In genomic region chr1:1353389-1354151, GRCh38 we compare ENCODE assay signal across 13 cellular contexts. TPM values are rescaled to one million over a fixed set of nuclear protein-coding genes. Genes with fewer than 3 reads are reported as not detected.
DNase-seq lines count a peak whose midpoint lies in the region; ATAC-seq, FAIRE-seq and TF ChIP-seq lines count a peak whose summit lies in the region.
"Had no signal": no experiment of that assay in that cellular context is flagged by ENCODE, and none has a peak within 500 bp of the region (broad histone marks: within the 10 kb centered on the region; RNA-seq: fewer than 3 reads in every experiment).

No MANE protein-coding gene starts in this region.

- DNase-seq in HepG2 (ENCODE audit: low spot score) = no peak
- no peak for DNase-seq in right lobe of liver
- DNase-seq in Panc1 (ENCODE audit: low read depth, low spot score) = no peak
- DNase-seq in left kidney (ENCODE audit: low read depth, low spot score) = peak; percentile 82
- no peak for DNase-seq in transverse colon
- no peak for DNase-seq in epidermal melanocyte (ENCODE audit: insufficient read length, low spot score)
- DNase-seq: activated CD4-positive, alpha-beta T cell treated with anti-CD3 and anti-CD28 coated beads, Interleukin-2, amount 50 U/mL, for 48 hours; activated naive CD8-positive, alpha-beta T cell treated with anti-CD3 and anti-CD28 coated beads, Interleukin-2, amount 10 ng/mL, durations not matched to agents 7 days and 5 days; dorsolateral prefrontal cortex; heart left ventricle; NCI-H2227 treated with DMSO at 0.1 percent for 48 hours had no signal

- POLR2A ChIA-PET in HepG2 (lab: Yijun Ruan, JAX) (no interaction called here), Panc1 (lab: Charles Lee) (no interaction called here)

- ATAC-seq in HepG2 (no peak), right lobe of liver (no peak), Panc1 (peak; percentile 7), HG02884 (IDR thresholded peaks at IDR 0.05; ENCODE audit: unreplicated experiment) (no peak), HG03139 (IDR thresholded peaks at IDR 0.05; ENCODE audit: unreplicated experiment) (no peak)
- ATAC-seq: heart left ventricle had no signal

- peaks cover 6% of the 10 kb centered on the region for H3K79me2 ChIP-seq in HepG2 (ENCODE audit: insufficient read depth, low read length)

- no peak for FAIRE-seq in HepG2 (lab: Jason Lieb, UNC)

- TF ChIP-seq EP300 in HepG2 (IDR thresholded peaks at IDR 0.05; ENCODE audit: low read depth in 2 of 2, low read length in 2 of 2) (no peak), HepG2 (CRISPR knock-in tag; IDR thresholded peaks at IDR 0.05; ENCODE audit: borderline replicate concordance) (no peak), transverse colon (IDR thresholded peaks at IDR 0.05; ENCODE audit: low read depth) (no peak)

- no peak for TF ChIP-seq CTCF in HepG2 (CRISPR knock-in tag; IDR thresholded peaks at IDR 0.05)
- no peak for TF ChIP-seq CTCF in right lobe of liver (IDR thresholded peaks at IDR 0.05)
- no peak for TF ChIP-seq CTCF in Panc1 (IDR thresholded peaks at IDR 0.05)
- no peak for TF ChIP-seq CTCF in transverse colon (IDR thresholded peaks at IDR 0.05)

- BruUV-seq in HepG2 (replicated peaks; lab: Mats Ljungman, UMichigan) (no TSS peak), Panc1 (replicated peaks; lab: Mats Ljungman, UMichigan) (TSS peak; percentile 68)

- H3K36me3 ChIP-seq in HepG2 (replicated peaks in 1 of 2; ENCODE audit: control insufficient read depth in 1 of 2, insufficient read depth in 2 of 2, low read length in 2 of 2) (no peaks in the 10 kb centered on the region), right lobe of liver (no peaks in the 10 kb centered on the region), Panc1 (ENCODE audit: control insufficient read depth, insufficient read depth, low read length) (no peaks in the 10 kb centered on the region), transverse colon (no peaks in the 10 kb centered on the region)

- intact Hi-C loops in HepG2 (cut with micrococcal nuclease; ENCODE audit: unreplicated experiment) (no loop called here), right lobe of liver (cut with DNase I) (no loop called here), Panc1 (cut with micrococcal nuclease; ENCODE audit: unreplicated experiment) (no loop called here), transverse colon (cut with DNase I; ENCODE audit: low total_unique reads) (no loop called here)

- H3K4me1 ChIP-seq in HepG2 (ENCODE audit: insufficient read depth, low read length) = peaks cover 33% of the 10 kb centered on the region
- no peaks in the 10 kb centered on the region for H3K4me1 ChIP-seq in right lobe of liver
- peaks cover 48% of the 10 kb centered on the region for H3K4me1 ChIP-seq in Panc1 (ENCODE audit: control insufficient read depth, insufficient read depth, low read length)
- H3K4me1 ChIP-seq in transverse colon = peaks cover 21 to 47% (median 39%) of the 10 kb centered on the region in 4 donors

- H4K20me1 ChIP-seq in HepG2 (ENCODE audit: insufficient read depth, low read length) = no peaks in the 10 kb centered on the region

- TF ChIP-seq POLR2A in HepG2 (IDR thresholded peaks at IDR 0.05; ENCODE audit: insufficient read depth in 1 of 2, low read depth in 2 of 2, low read length in 2 of 2) (no peak), right lobe of liver (IDR thresholded peaks at IDR 0.05) (no peak), transverse colon (IDR thresholded peaks at IDR 0.05) (no peak)

- no peak overlapping the region for H3K27ac ChIP-seq in HepG2 (ENCODE audit: extremely low read length, insufficient read depth, low read length)
- no peak overlapping the region for H3K27ac ChIP-seq in right lobe of liver
- peak overlapping the region; percentile 85 for H3K27ac ChIP-seq in Panc1 (ENCODE audit: low read length)
- peak overlapping the region in 1 of 4 donors; percentile 68 for H3K27ac ChIP-seq in transverse colon

- H3K9ac ChIP-seq in HepG2 (ENCODE audit: insufficient read depth, low read depth, low read length) = no peak overlapping the region

- in situ Hi-C loops in HepG2 (cut with HindIII; ENCODE audit: extremely low pct_ligation_motif_present, low pct_unique_long_range_greater_than_20kb) = no loop called here
- in situ Hi-C loops in Panc1 (cut with HindIII; ENCODE audit: low pct_unique_long_range_greater_than_20kb, low sequenced_read_pairs) = no loop called here
- in situ Hi-C loops in transverse colon (cut with MboI; ENCODE audit: low pct_ligation_motif_present in 1 of 4, low pct_unique_long_range_greater_than_20kb in 1 of 4, low sequenced_read_pairs in 3 of 4) = no loop called here

- H3K27me3 ChIP-seq in HepG2 (ENCODE audit: control insufficient read depth in 1 of 2, insufficient read depth in 2 of 2, low read length in 2 of 2) = no peaks in the 10 kb centered on the region
- peaks cover 0 to 5% of the 10 kb centered on the region in 2 donors for H3K27me3 ChIP-seq in right lobe of liver
- H3K27me3 ChIP-seq in Panc1 (ENCODE audit: control insufficient read depth, insufficient read depth, low read length) = no peaks in the 10 kb centered on the region
- peaks cover 54% of the 10 kb centered on the region for H3K27me3 ChIP-seq in transverse colon

- no peak for TF ChIP-seq RAD21 in HepG2 (CRISPR knock-in tag; IDR thresholded peaks at IDR 0.05)

- no peak overlapping the region for H2AFZ ChIP-seq in HepG2 (ENCODE audit: low read length)

- 83% methylated on average over 13 of the region's 28 CpGs for WGBS in HepG2 (ENCODE audit: low lambda C conversion rate)
- 18% methylated on average over 9 of the region's 28 CpGs for WGBS in right lobe of liver (ENCODE audit: insufficient coverage, low coverage, low lambda C conversion rate, missing lambda C conversion rate)
- 30% methylated on average over 2 of the region's 28 CpGs; no CpG with 5 or more reads in 1 of the 2 donors for WGBS in transverse colon (ENCODE audit: low coverage in 1 of 2), 2 donors

- CTCF ChIA-PET in HepG2 (lab: Yijun Ruan, JAX; ENCODE audit: low intra/inter-chr PET ratio, low total read pairs) (no interaction called here), Panc1 (lab: Charles Lee) (no interaction called here)

- no peak overlapping the region for H3K4me3 ChIP-seq in HepG2 (replicated peaks in 1 of 3; ENCODE audit: insufficient read depth in 1 of 3, low read depth in 2 of 3, low read length in 3 of 3)
- H3K4me3 ChIP-seq in right lobe of liver = no peak overlapping the region
- H3K4me3 ChIP-seq in Panc1 (ENCODE audit: low read depth in 2 of 2, low read length in 2 of 2) = no peak overlapping the region
- no peak overlapping the region for H3K4me3 ChIP-seq in transverse colon

- no peak overlapping the region for H3K4me2 ChIP-seq in HepG2 (ENCODE audit: low read depth, low read length)

- no peaks in the 10 kb centered on the region for H3K9me3 ChIP-seq in HepG2 (ENCODE audit: low read length)
- H3K9me3 ChIP-seq in right lobe of liver = no peaks in the 10 kb centered on the region
- no peaks in the 10 kb centered on the region for H3K9me3 ChIP-seq in Panc1 (ENCODE audit: control insufficient read depth, insufficient read depth, low read depth, low read length)
- H3K9me3 ChIP-seq in transverse colon = no peaks in the 10 kb centered on the region
- H3K9me3 ChIP-seq: heart left ventricle had no signal

RNA-seq across cellular contexts. Expression of gene DVL1, which starts 4.4 kb away (rescaled TPM):
- total RNA-seq in HepG2 (2016; rRNA removed; fragmentation: Illumina TruSeq; extraction: Trizol) (42.8 and 60.4 TPM in 2 replicates), right lobe of liver (10 to 100 TPM; 32.7 to 54.6 (median 41.2) TPM), Panc1 (2021; ENCODE audit: unreplicated experiment) (144 TPM), transverse colon (100 to 1,000 TPM; 103 to 182 (median 115) TPM)
- total RNA-seq in HepG2 (2016; cell fraction: cytosol; rRNA removed; fragmentation: Illumina TruSeq; extraction: Trizol; ENCODE audit: low read depth) = 36.3 and 41.3 TPM in 2 replicates
- total RNA-seq in HepG2 (2016; cell fraction: insoluble cytoplasmic fraction; rRNA removed; fragmentation: Illumina TruSeq; extraction: Trizol) = 36.7 and 61.0 TPM in 2 replicates
- 84.2 and 90.2 TPM in 2 replicates for total RNA-seq in HepG2 (2016; cell fraction: membrane; rRNA removed; fragmentation: Illumina TruSeq; extraction: Trizol)
- total RNA-seq in HepG2 (2016; cell fraction: nucleus; rRNA removed; fragmentation: Illumina TruSeq; extraction: Trizol) = 38.1 and 46.4 TPM in 2 replicates
- polyA plus RNA-seq in HepG2 (2011; rRNA removed) = 30.8 and 49.5 TPM in 2 replicates
- 25.9 and 50.1 TPM in 2 replicates for polyA plus RNA-seq in HepG2 (2011; cell fraction: cytosol; rRNA removed)
- polyA plus RNA-seq in HepG2 (2011; cell fraction: nucleus; rRNA removed) = 153 and 204 TPM in 2 replicates
- 29.7 and 38.8 TPM in 2 replicates for polyA plus RNA-seq in HepG2 (2012)
- 26.3 and 31.1 TPM in 2 replicates for polyA plus RNA-seq in HepG2 (2016; cell fraction: cytosol; fragmentation: Illumina TruSeq; extraction: Trizol; ENCODE audit: low read depth)
- 34.3 and 36.1 TPM in 2 replicates for polyA plus RNA-seq in HepG2 (2016; cell fraction: insoluble cytoplasmic fraction; fragmentation: Illumina TruSeq; extraction: Trizol; ENCODE audit: low read depth)
- polyA plus RNA-seq in HepG2 (2016; cell fraction: membrane; fragmentation: Illumina TruSeq; extraction: Trizol; ENCODE audit: low read depth) = 54.8 and 63.5 TPM in 2 replicates
- 84.5 and 84.8 TPM in 2 replicates for polyA plus RNA-seq in HepG2 (2016; cell fraction: nucleus; fragmentation: Illumina TruSeq; extraction: Trizol; ENCODE audit: insufficient read depth, low read depth)
- polyA minus RNA-seq in HepG2 (2011; rRNA and poly(A)+ RNA removed; ENCODE audit: low replicate concordance) = 41.6 and 83.7 TPM in 2 replicates
- 26.2 and 33.4 TPM in 2 replicates for polyA minus RNA-seq in HepG2 (2011; cell fraction: cytosol; rRNA and poly(A)+ RNA removed)
- 27.6 and 29.8 TPM in 2 replicates for polyA minus RNA-seq in HepG2 (2011; cell fraction: nucleus; rRNA and poly(A)+ RNA removed)
- polyA plus RNA-seq in Panc1 (2012; ENCODE audit: insufficient read length) = 221 TPM

RNA-seq across cellular contexts. Expression of gene MXRA8, which starts 4.8 kb away (rescaled TPM):
- total RNA-seq in HepG2 (2016; rRNA removed; fragmentation: Illumina TruSeq; extraction: Trizol) (5.4 and 19.8 TPM in 2 replicates), right lobe of liver (10 to 100 TPM in 2 of 6 experiments, 1 to 10 TPM in 4; 2.2 to 11.9 (median 3.3) TPM), Panc1 (2021; ENCODE audit: unreplicated experiment) (96.0 TPM), transverse colon (100 to 1,000 TPM in 1 of 4 donors, 10 to 100 TPM in 3; 31.1 to 145 (median 57.1) TPM)
- 4.4 and 6.1 TPM in 2 replicates for total RNA-seq in HepG2 (2016; cell fraction: cytosol; rRNA removed; fragmentation: Illumina TruSeq; extraction: Trizol; ENCODE audit: low read depth)
- 5.2 and 18.5 TPM in 2 replicates for total RNA-seq in HepG2 (2016; cell fraction: insoluble cytoplasmic fraction; rRNA removed; fragmentation: Illumina TruSeq; extraction: Trizol)
- 9.0 and 10.5 TPM in 2 replicates for total RNA-seq in HepG2 (2016; cell fraction: membrane; rRNA removed; fragmentation: Illumina TruSeq; extraction: Trizol)
- 15.6 and 22.5 TPM in 2 replicates for total RNA-seq in HepG2 (2016; cell fraction: nucleus; rRNA removed; fragmentation: Illumina TruSeq; extraction: Trizol)
- polyA plus RNA-seq in HepG2 (2011; rRNA removed) = 44.8 and 71.0 TPM in 2 replicates
- 35.7 and 49.1 TPM in 2 replicates for polyA plus RNA-seq in HepG2 (2011; cell fraction: cytosol; rRNA removed)
- polyA plus RNA-seq in HepG2 (2011; cell fraction: nucleus; rRNA removed) = 279 and 296 TPM in 2 replicates
- polyA plus RNA-seq in HepG2 (2012) = 22.6 and 42.3 TPM in 2 replicates
- polyA plus RNA-seq in HepG2 (2016; cell fraction: cytosol; fragmentation: Illumina TruSeq; extraction: Trizol; ENCODE audit: low read depth) = 4.9 and 5.3 TPM in 2 replicates
- 6.0 and 9.7 TPM in 2 replicates for polyA plus RNA-seq in HepG2 (2016; cell fraction: insoluble cytoplasmic fraction; fragmentation: Illumina TruSeq; extraction: Trizol; ENCODE audit: low read depth)
- polyA plus RNA-seq in HepG2 (2016; cell fraction: membrane; fragmentation: Illumina TruSeq; extraction: Trizol; ENCODE audit: low read depth) = 10.7 and 11.1 TPM in 2 replicates
- 56.0 and 64.0 TPM in 2 replicates for polyA plus RNA-seq in HepG2 (2016; cell fraction: nucleus; fragmentation: Illumina TruSeq; extraction: Trizol; ENCODE audit: insufficient read depth, low read depth)
- polyA minus RNA-seq in HepG2 (2011; rRNA and poly(A)+ RNA removed; ENCODE audit: low replicate concordance) = 0.26 and 46.5 TPM in 2 replicates
- 16.7 and 21.9 TPM in 2 replicates for polyA minus RNA-seq in HepG2 (2011; cell fraction: cytosol; rRNA and poly(A)+ RNA removed)
- polyA minus RNA-seq in HepG2 (2011; cell fraction: nucleus; rRNA and poly(A)+ RNA removed) = 11.8 and 16.9 TPM in 2 replicates
- 202 TPM for polyA plus RNA-seq in Panc1 (2012; ENCODE audit: insufficient read length)

RNA-seq across cellular contexts. Expression of gene AURKAIP1, which starts 21.4 kb away (rescaled TPM):
- total RNA-seq in HepG2 (2016; rRNA removed; fragmentation: Illumina TruSeq; extraction: Trizol) (161 and 175 TPM in 2 replicates), right lobe of liver (100 to 1,000 TPM in 3 of 6 experiments, 10 to 100 TPM in 3; 70.0 to 140 (median 104) TPM), Panc1 (2021; ENCODE audit: unreplicated experiment) (335 TPM), transverse colon (100 to 1,000 TPM; 110 to 197 (median 167) TPM)
- 241 and 331 TPM in 2 replicates for total RNA-seq in HepG2 (2016; cell fraction: cytosol; rRNA removed; fragmentation: Illumina TruSeq; extraction: Trizol; ENCODE audit: low read depth)
- 166 and 180 TPM in 2 replicates for total RNA-seq in HepG2 (2016; cell fraction: insoluble cytoplasmic fraction; rRNA removed; fragmentation: Illumina TruSeq; extraction: Trizol)
- 203 and 269 TPM in 2 replicates for total RNA-seq in HepG2 (2016; cell fraction: membrane; rRNA removed; fragmentation: Illumina TruSeq; extraction: Trizol)
- total RNA-seq in HepG2 (2016; cell fraction: nucleus; rRNA removed; fragmentation: Illumina TruSeq; extraction: Trizol) = 65.3 and 65.7 TPM in 2 replicates
- polyA plus RNA-seq in HepG2 (2011; rRNA removed) = 64.6 and 69.5 TPM in 2 replicates
- polyA plus RNA-seq in HepG2 (2011; cell fraction: cytosol; rRNA removed) = 51.1 and 98.6 TPM in 2 replicates
- polyA plus RNA-seq in HepG2 (2011; cell fraction: nucleus; rRNA removed) = 63.9 and 74.1 TPM in 2 replicates
- polyA plus RNA-seq in HepG2 (2012) = 48.0 and 50.3 TPM in 2 replicates
- 247 and 325 TPM in 2 replicates for polyA plus RNA-seq in HepG2 (2016; cell fraction: cytosol; fragmentation: Illumina TruSeq; extraction: Trizol; ENCODE audit: low read depth)
- 159 and 164 TPM in 2 replicates for polyA plus RNA-seq in HepG2 (2016; cell fraction: insoluble cytoplasmic fraction; fragmentation: Illumina TruSeq; extraction: Trizol; ENCODE audit: low read depth)
- 168 and 213 TPM in 2 replicates for polyA plus RNA-seq in HepG2 (2016; cell fraction: membrane; fragmentation: Illumina TruSeq; extraction: Trizol; ENCODE audit: low read depth)
- polyA plus RNA-seq in HepG2 (2016; cell fraction: nucleus; fragmentation: Illumina TruSeq; extraction: Trizol; ENCODE audit: insufficient read depth, low read depth) = 120 TPM in 2 replicates
- 15.2 and 21.3 TPM in 2 replicates for polyA minus RNA-seq in HepG2 (2011; rRNA and poly(A)+ RNA removed; ENCODE audit: low replicate concordance)
- polyA minus RNA-seq in HepG2 (2011; cell fraction: cytosol; rRNA and poly(A)+ RNA removed) = 17.7 and 18.0 TPM in 2 replicates
- 11.1 and 11.9 TPM in 2 replicates for polyA minus RNA-seq in HepG2 (2011; cell fraction: nucleus; rRNA and poly(A)+ RNA removed)
- polyA plus RNA-seq in Panc1 (2012; ENCODE audit: insufficient read length) = 354 TPM

RNA-seq across cellular contexts. Expression of gene TAS1R3, which starts 22.5 kb away (rescaled TPM):
- total RNA-seq in HepG2 (2016; rRNA removed; fragmentation: Illumina TruSeq; extraction: Trizol) = 0.15 TPM in 1 of 2 replicates, not detected in the other
- total RNA-seq in HepG2 (2016; cell fraction: cytosol; rRNA removed; fragmentation: Illumina TruSeq; extraction: Trizol; ENCODE audit: low read depth) = not detected in 2 replicates
- 0.13 TPM in 1 of 2 replicates, not detected in the other for total RNA-seq in HepG2 (2016; cell fraction: insoluble cytoplasmic fraction; rRNA removed; fragmentation: Illumina TruSeq; extraction: Trizol)
- total RNA-seq in HepG2 (2016; cell fraction: membrane; rRNA removed; fragmentation: Illumina TruSeq; extraction: Trizol) = not detected in 2 replicates
- total RNA-seq in HepG2 (2016; cell fraction: nucleus; rRNA removed; fragmentation: Illumina TruSeq; extraction: Trizol) = 0.12 and 0.25 TPM in 2 replicates
- 0.13 and 0.20 TPM in 2 replicates for polyA plus RNA-seq in HepG2 (2011; rRNA removed)
- 0.13 and 0.21 TPM in 2 replicates for polyA plus RNA-seq in HepG2 (2011; cell fraction: cytosol; rRNA removed)
- polyA plus RNA-seq in HepG2 (2011; cell fraction: nucleus; rRNA removed) = 1.5 and 2.4 TPM in 2 replicates
- 0.17 TPM in 2 replicates for polyA plus RNA-seq in HepG2 (2012)
- not detected in 2 replicates for polyA plus RNA-seq in HepG2 (2016; cell fraction: cytosol; fragmentation: Illumina TruSeq; extraction: Trizol; ENCODE audit: low read depth)
- not detected in 2 replicates for polyA plus RNA-seq in HepG2 (2016; cell fraction: insoluble cytoplasmic fraction; fragmentation: Illumina TruSeq; extraction: Trizol; ENCODE audit: low read depth)
- polyA plus RNA-seq in HepG2 (2016; cell fraction: membrane; fragmentation: Illumina TruSeq; extraction: Trizol; ENCODE audit: low read depth) = 0.07 TPM in 1 of 2 replicates, not detected in the other
- polyA plus RNA-seq in HepG2 (2016; cell fraction: nucleus; fragmentation: Illumina TruSeq; extraction: Trizol; ENCODE audit: insufficient read depth, low read depth) = 0.25 and 0.30 TPM in 2 replicates
- polyA minus RNA-seq in HepG2 (2011; rRNA and poly(A)+ RNA removed; ENCODE audit: low replicate concordance) = 1.2 TPM in 2 replicates
- polyA minus RNA-seq in HepG2 (2011; cell fraction: cytosol; rRNA and poly(A)+ RNA removed) = 0.20 and 0.26 TPM in 2 replicates
- polyA minus RNA-seq in HepG2 (2011; cell fraction: nucleus; rRNA and poly(A)+ RNA removed) = 0.64 and 0.75 TPM in 2 replicates
- 1 to 10 TPM in 2 of 6 experiments, under 1 TPM in 4; 0.10 to 2.7 (median 0.33) TPM for total RNA-seq in right lobe of liver
- total RNA-seq in Panc1 (2021; ENCODE audit: unreplicated experiment) = 0.31 TPM
- 0.55 TPM for polyA plus RNA-seq in Panc1 (2012; ENCODE audit: insufficient read length)
- total RNA-seq in transverse colon = 1 to 10 TPM in 2 of 4 donors, under 1 TPM in 1, not detected in 1; 0.40 to 2.0 (median 1.9) TPM

RNA-seq across cellular contexts. Expression of gene CPTP, which starts 29.0 kb away (rescaled TPM):
- total RNA-seq in HepG2 (2016; rRNA removed; fragmentation: Illumina TruSeq; extraction: Trizol) = 7.2 and 9.3 TPM in 2 replicates
- 6.9 and 8.7 TPM in 2 replicates for total RNA-seq in HepG2 (2016; cell fraction: cytosol; rRNA removed; fragmentation: Illumina TruSeq; extraction: Trizol; ENCODE audit: low read depth)
- 6.2 and 9.8 TPM in 2 replicates for total RNA-seq in HepG2 (2016; cell fraction: insoluble cytoplasmic fraction; rRNA removed; fragmentation: Illumina TruSeq; extraction: Trizol)
- total RNA-seq in HepG2 (2016; cell fraction: membrane; rRNA removed; fragmentation: Illumina TruSeq; extraction: Trizol) = 15.1 and 19.3 TPM in 2 replicates
- total RNA-seq in HepG2 (2016; cell fraction: nucleus; rRNA removed; fragmentation: Illumina TruSeq; extraction: Trizol) = 7.2 and 8.0 TPM in 2 replicates
- polyA plus RNA-seq in HepG2 (2011; rRNA removed) = 5.5 and 8.0 TPM in 2 replicates
- polyA plus RNA-seq in HepG2 (2011; cell fraction: cytosol; rRNA removed) = 7.7 and 13.2 TPM in 2 replicates
- polyA plus RNA-seq in HepG2 (2011; cell fraction: nucleus; rRNA removed) = 11.5 and 12.6 TPM in 2 replicates
- 7.1 and 9.6 TPM in 2 replicates for polyA plus RNA-seq in HepG2 (2012)
- polyA plus RNA-seq in HepG2 (2016; cell fraction: cytosol; fragmentation: Illumina TruSeq; extraction: Trizol; ENCODE audit: low read depth) = 12.5 and 15.0 TPM in 2 replicates
- 13.9 and 15.2 TPM in 2 replicates for polyA plus RNA-seq in HepG2 (2016; cell fraction: insoluble cytoplasmic fraction; fragmentation: Illumina TruSeq; extraction: Trizol; ENCODE audit: low read depth)
- 23.5 and 26.0 TPM in 2 replicates for polyA plus RNA-seq in HepG2 (2016; cell fraction: membrane; fragmentation: Illumina TruSeq; extraction: Trizol; ENCODE audit: low read depth)
- 16.7 and 16.9 TPM in 2 replicates for polyA plus RNA-seq in HepG2 (2016; cell fraction: nucleus; fragmentation: Illumina TruSeq; extraction: Trizol; ENCODE audit: insufficient read depth, low read depth)
- polyA minus RNA-seq in HepG2 (2011; rRNA and poly(A)+ RNA removed; ENCODE audit: low replicate concordance) = 9.3 and 18.2 TPM in 2 replicates
- 13.4 and 15.4 TPM in 2 replicates for polyA minus RNA-seq in HepG2 (2011; cell fraction: cytosol; rRNA and poly(A)+ RNA removed)
- 9.8 and 11.6 TPM in 2 replicates for polyA minus RNA-seq in HepG2 (2011; cell fraction: nucleus; rRNA and poly(A)+ RNA removed)
- 10 to 100 TPM; 26.9 to 57.7 (median 33.1) TPM for total RNA-seq in right lobe of liver
- total RNA-seq in Panc1 (2021; ENCODE audit: unreplicated experiment) = 52.2 TPM
- polyA plus RNA-seq in Panc1 (2012; ENCODE audit: insufficient read length) = 54.5 TPM
- total RNA-seq in transverse colon = 100 to 1,000 TPM in 1 of 4 donors, 10 to 100 TPM in 3; 48.0 to 134 (median 77.7) TPM
